Comparison of ENCODE assay signal across 1 cellular context in the genomic region with DNA sequence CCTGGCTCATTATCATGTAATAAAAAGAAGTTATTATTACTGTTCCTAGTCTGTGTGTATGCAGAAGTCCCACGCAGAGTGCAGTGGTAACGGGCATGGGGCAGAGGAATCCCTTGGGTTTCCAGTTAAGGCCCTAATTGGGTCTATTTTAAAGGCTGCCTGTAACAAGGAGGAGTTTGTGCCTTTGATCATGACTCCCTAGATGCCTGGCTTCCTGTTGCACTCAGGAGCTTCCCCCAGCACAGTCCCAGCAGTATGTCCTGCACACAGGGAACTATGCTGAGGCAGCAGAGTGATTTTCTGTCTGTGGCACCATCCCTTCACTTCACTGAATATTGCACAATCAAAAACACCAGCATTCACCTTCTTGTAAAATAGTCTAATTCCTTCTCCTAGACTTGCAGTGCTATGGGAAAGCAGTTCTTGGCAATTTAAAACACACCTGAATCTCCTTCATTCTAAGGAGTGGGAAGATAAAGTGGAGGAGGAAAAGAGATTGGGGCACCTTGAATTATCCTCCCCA.
TF ChIP-seq lines count a peak whose summit lies in the region.

No MANE protein-coding gene starts in this region.

TF ChIP-seq in GM23338, 12 proteins besides CTCF, POLR2A, EP300 and RAD21 (continued from another document):
- TF ChIP-seq, protein P1, sequence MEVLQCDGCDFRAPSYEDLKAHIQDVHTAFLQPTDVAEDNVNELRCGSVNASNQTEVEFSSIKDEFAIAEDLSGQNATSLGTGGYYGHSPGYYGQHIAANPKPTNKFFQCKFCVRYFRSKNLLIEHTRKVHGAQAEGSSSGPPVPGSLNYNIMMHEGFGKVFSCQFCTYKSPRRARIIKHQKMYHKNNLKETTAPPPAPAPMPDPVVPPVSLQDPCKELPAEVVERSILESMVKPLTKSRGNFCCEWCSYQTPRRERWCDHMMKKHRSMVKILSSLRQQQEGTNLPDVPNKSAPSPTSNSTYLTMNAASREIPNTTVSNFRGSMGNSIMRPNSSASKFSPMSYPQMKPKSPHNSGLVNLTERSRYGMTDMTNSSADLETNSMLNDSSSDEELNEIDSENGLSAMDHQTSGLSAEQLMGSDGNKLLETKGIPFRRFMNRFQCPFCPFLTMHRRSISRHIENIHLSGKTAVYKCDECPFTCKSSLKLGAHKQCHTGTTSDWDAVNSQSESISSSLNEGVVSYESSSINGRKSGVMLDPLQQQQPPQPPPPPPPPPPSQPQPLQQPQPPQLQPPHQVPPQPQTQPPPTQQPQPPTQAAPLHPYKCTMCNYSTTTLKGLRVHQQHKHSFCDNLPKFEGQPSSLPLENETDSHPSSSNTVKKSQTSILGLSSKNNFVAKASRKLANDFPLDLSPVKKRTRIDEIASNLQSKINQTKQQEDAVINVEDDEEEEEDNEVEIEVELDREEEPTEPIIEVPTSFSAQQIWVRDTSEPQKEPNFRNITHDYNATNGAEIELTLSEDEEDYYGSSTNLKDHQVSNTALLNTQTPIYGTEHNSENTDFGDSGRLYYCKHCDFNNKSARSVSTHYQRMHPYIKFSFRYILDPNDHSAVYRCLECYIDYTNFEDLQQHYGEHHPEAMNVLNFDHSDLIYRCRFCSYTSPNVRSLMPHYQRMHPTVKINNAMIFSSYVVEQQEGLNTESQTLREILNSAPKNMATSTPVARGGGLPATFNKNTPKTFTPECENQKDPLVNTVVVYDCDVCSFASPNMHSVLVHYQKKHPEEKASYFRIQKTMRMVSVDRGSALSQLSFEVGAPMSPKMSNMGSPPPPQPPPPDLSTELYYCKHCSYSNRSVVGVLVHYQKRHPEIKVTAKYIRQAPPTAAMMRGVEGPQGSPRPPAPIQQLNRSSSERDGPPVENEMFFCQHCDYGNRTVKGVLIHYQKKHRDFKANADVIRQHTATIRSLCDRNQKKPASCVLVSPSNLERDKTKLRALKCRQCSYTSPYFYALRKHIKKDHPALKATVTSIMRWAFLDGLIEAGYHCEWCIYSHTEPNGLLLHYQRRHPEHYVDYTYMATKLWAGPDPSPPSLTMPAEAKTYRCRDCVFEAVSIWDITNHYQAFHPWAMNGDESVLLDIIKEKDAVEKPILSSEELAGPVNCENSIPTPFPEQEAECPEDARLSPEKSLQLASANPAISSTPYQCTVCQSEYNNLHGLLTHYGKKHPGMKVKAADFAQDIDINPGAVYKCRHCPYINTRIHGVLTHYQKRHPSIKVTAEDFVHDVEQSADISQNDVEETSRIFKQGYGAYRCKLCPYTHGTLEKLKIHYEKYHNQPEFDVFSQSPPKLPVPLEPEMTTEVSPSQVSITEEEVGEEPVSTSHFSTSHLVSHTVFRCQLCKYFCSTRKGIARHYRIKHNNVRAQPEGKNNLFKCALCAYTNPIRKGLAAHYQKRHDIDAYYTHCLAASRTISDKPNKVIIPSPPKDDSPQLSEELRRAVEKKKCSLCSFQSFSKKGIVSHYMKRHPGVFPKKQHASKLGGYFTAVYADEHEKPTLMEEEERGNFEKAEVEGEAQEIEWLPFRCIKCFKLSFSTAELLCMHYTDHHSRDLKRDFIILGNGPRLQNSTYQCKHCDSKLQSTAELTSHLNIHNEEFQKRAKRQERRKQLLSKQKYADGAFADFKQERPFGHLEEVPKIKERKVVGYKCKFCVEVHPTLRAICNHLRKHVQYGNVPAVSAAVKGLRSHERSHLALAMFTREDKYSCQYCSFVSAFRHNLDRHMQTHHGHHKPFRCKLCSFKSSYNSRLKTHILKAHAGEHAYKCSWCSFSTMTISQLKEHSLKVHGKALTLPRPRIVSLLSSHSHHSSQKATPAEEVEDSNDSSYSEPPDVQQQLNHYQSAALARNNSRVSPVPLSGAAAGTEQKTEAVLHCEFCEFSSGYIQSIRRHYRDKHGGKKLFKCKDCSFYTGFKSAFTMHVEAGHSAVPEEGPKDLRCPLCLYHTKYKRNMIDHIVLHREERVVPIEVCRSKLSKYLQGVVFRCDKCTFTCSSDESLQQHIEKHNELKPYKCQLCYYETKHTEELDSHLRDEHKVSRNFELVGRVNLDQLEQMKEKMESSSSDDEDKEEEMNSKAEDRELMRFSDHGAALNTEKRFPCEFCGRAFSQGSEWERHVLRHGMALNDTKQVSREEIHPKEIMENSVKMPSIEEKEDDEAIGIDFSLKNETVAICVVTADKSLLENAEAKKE (CRISPR knock-in tag; IDR thresholded peaks at IDR 0.05): no peak
- TF ChIP-seq NANOG (IDR thresholded peaks at IDR 0.05; ENCODE audit: borderline replicate concordance) (no peak), EZH2 (IDR thresholded peaks at IDR 0.05; ENCODE audit: low read depth, unreplicated experiment) (no peak), STAT1 (IDR thresholded peaks at IDR 0.05; ENCODE audit: unreplicated experiment) (no peak)
- TF ChIP-seq, protein P2, sequence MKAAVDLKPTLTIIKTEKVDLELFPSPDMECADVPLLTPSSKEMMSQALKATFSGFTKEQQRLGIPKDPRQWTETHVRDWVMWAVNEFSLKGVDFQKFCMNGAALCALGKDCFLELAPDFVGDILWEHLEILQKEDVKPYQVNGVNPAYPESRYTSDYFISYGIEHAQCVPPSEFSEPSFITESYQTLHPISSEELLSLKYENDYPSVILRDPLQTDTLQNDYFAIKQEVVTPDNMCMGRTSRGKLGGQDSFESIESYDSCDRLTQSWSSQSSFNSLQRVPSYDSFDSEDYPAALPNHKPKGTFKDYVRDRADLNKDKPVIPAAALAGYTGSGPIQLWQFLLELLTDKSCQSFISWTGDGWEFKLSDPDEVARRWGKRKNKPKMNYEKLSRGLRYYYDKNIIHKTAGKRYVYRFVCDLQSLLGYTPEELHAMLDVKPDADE (IDR thresholded peaks at IDR 0.05): no peak
